In genomic region chr2:113266431-113266830, GRCh38 we compare ENCODE assay signal across 14 cellular contexts. TPM values are rescaled to one million over a fixed set of nuclear protein-coding genes. Genes with fewer than 3 reads are reported as not detected.
DNase-seq lines count a peak whose midpoint lies in the region; ATAC-seq lines count a peak whose summit lies in the region.
"Had no signal": no experiment of that assay in that cellular context is flagged by ENCODE, and none has a peak within 500 bp of the region (broad histone marks: within the 10 kb centered on the region; RNA-seq: fewer than 3 reads in every experiment).

No MANE protein-coding gene starts in this region.

- intact Hi-C loops in posterior vena cava (cut with DNase I), result no loop called here

- ATAC-seq in HG02763 (IDR thresholded peaks at IDR 0.05; ENCODE audit: unreplicated experiment), result no peak
- ATAC-seq: A549; CD8-positive, alpha-beta T cell; GM12878; GM23338; HepG2 had no signal

- DNase-seq in LHCN-M2 (ENCODE audit: low read depth) (peak; percentile 71), medulla oblongata (ENCODE audit: extremely low spot score) (peak; percentile 18), posterior vena cava (ENCODE audit: low spot score) (peak; percentile 81), SHP77 treated with DMSO at 0.1 percent for 48 hours (lab: John Stamatoyannopoulos, UW) (no peak)
- DNase-seq in activated CD4-positive, alpha-beta T cell treated with anti-CD3 and anti-CD28 coated beads, Interleukin-2, amount 50 U/mL, for 1 hour, result no peak
- DNase-seq: CD8-positive, alpha-beta T cell; COR-L47; DMS53; H7 had no signal

RNA-seq across cellular contexts. Expression of gene PAX8, which starts 12.3 kb away (rescaled TPM):
- 2.3 and 4.2 TPM in 2 replicates for total RNA-seq in LHCN-M2 (2014; rRNA removed)
- 12.6 TPM for polyA plus RNA-seq in LHCN-M2 (2012)
- 1 to 10 TPM in 1 of 2 donors, under 1 TPM in 1; 0.19 to 3.6 TPM for total RNA-seq in posterior vena cava
- total RNA-seq: H7 had no signal

Comparison
In these comparisons a context has a peak if more than half of its experiments do, and no peak if none do; other contexts are left out.
1. DNase-seq: peak in LHCN-M2 (single experiment), medulla oblongata (single experiment) and posterior vena cava (single experiment); none in activated CD4-positive, alpha-beta T cell treated with anti-CD3 and anti-CD28 coated beads, Interleukin-2, amount 50 U/mL, for 1 hour (single experiment) and SHP77 treated with DMSO at 0.1 percent for 48 hours (single experiment).